Comparison of ENCODE assay signal across 8 cellular contexts in genomic region chr7:87933605-87933952, GRCh38. TPM values are rescaled to one million over a fixed set of nuclear protein-coding genes. Genes with fewer than 3 reads are reported as not detected.
DNase-seq lines count a peak whose midpoint lies in the region; TF ChIP-seq lines count a peak whose summit lies in the region.

No MANE protein-coding gene starts in this region.

- no peak for TF ChIP-seq EP300 in transverse colon (IDR thresholded peaks at IDR 0.05; ENCODE audit: low read depth)

- H3K27ac ChIP-seq in CD8-positive, alpha-beta memory T cell (ENCODE audit: low read depth, low read length) = peak overlapping the region; percentile 38
- H3K27ac ChIP-seq in iPS-20b (ENCODE audit: low read length) = no peak overlapping the region
- H3K27ac ChIP-seq in transverse colon = peak overlapping the region; percentile 20 to 79 (median 55)

- POLR2A ChIA-PET in CD8-positive, alpha-beta memory T cell (lab: Charles Lee) = interaction anchor here (0.7 to 1.5 kb wide), 3 partner anchors 16 to 329 kb away, joined by 3 to 14 read pairs (median 4); partner anchors contain the start of genes DBF4 and SLC25A40

- TF ChIP-seq CTCF in WI38 (IDR thresholded peaks at IDR 0.05; ENCODE audit: low read depth, low read length) (no peak), transverse colon (IDR thresholded peaks at IDR 0.05) (no peak)

- peak overlapping the region; percentile 40; the same call in 1 of the 2 replicates for H3K9ac ChIP-seq in iPS-20b (ENCODE audit: low read depth, low read length)

- H3K27ac Mint-ChIP-seq in CD8-positive, alpha-beta memory T cell = peak overlapping the region; percentile 59 to 89 (median 79)

- no peaks in the 10 kb centered on the region for H3K9me3 Mint-ChIP-seq in CD8-positive, alpha-beta memory T cell

- 10% methylated on average over 9 of the region's 9 CpGs; no CpG with 5 or more reads in 1 of the 2 donors for WGBS in transverse colon (ENCODE audit: low coverage in 1 of 2), 2 donors

- H3K4me3 Mint-ChIP-seq in CD8-positive, alpha-beta memory T cell = peak overlapping the region; percentile 88 to 95 (median 93)

- peaks cover 6% of the 10 kb centered on the region for H3K4me1 ChIP-seq in CD8-positive, alpha-beta memory T cell (ENCODE audit: insufficient read depth, low read length)
- H3K4me1 ChIP-seq in HAP-1 = peaks cover 11% of the 10 kb centered on the region; the same call in 1 of the 2 replicates
- H3K4me1 ChIP-seq in iPS-20b (ENCODE audit: insufficient read depth, low read length) = no peaks in the 10 kb centered on the region
- H3K4me1 ChIP-seq in transverse colon = peaks cover 5 to 13% (median 9%) of the 10 kb centered on the region in 4 donors

- H3K36me3 Mint-ChIP-seq in CD8-positive, alpha-beta memory T cell = peaks cover 0 to 12% (median 0%) of the 10 kb centered on the region in 3 donors

- H3K9me3 ChIP-seq in CD8-positive, alpha-beta memory T cell (ENCODE audit: low read length) = no peaks in the 10 kb centered on the region
- no peaks in the 10 kb centered on the region for H3K9me3 ChIP-seq in HAP-1
- H3K9me3 ChIP-seq in iPS-20b (ENCODE audit: insufficient read depth, low read depth, low read length) = no peaks in the 10 kb centered on the region
- no peaks in the 10 kb centered on the region for H3K9me3 ChIP-seq in transverse colon

- peak overlapping the region; percentile 69 for H3K4me3 ChIP-seq in CD8-positive, alpha-beta memory T cell (ENCODE audit: low read length)
- H3K4me3 ChIP-seq in HAP-1 (peak overlapping the region; percentile 63), WI38 (ENCODE audit: low read depth, low read length) (peak overlapping the region; percentile 65), iPS-20b (ENCODE audit: low read length) (peak overlapping the region; percentile 90), transverse colon (peak overlapping the region; percentile 47 to 82 (median 74))

- TF ChIP-seq POLR2A in transverse colon (IDR thresholded peaks at IDR 0.05) = no peak

- in situ Hi-C loops in HAP-1 (cut with MboI; ENCODE audit: low sequenced_read_pairs) (no loop called here), transverse colon (cut with MboI; ENCODE audit: low pct_ligation_motif_present in 1 of 4, low pct_unique_long_range_greater_than_20kb in 1 of 4, low sequenced_read_pairs in 3 of 4) (loop anchor here in 1 of 4 donors (25.0 kb wide), 1 partner anchor 179 kb away; no protein-coding TSS in a partner anchor)

- no peaks in the 10 kb centered on the region for H3K27me3 Mint-ChIP-seq in CD8-positive, alpha-beta memory T cell

- no peak for DNase-seq in CD8-positive, alpha-beta memory T cell
- DNase-seq in HAP-1 (ENCODE audit: low spot score in 2 of 2) (no peak), transverse colon (no peak), ecto neural progenitor cell (ENCODE audit: low spot score) (no peak), T-helper 9 cell (no peak), NCI-H1436 (lab: John Stamatoyannopoulos, UW) (no peak)

- CTCF ChIA-PET in CD8-positive, alpha-beta memory T cell (lab: Charles Lee) = interaction anchor here (0.7 to 1.9 kb wide), 7 partner anchors 9 to 287 kb away, joined by 3 to 8 read pairs (median 3); partner anchors contain the start of genes DBF4 and SLC25A40

- intact Hi-C loops in transverse colon (cut with DNase I; ENCODE audit: low total_unique reads) = no loop called here

- H3K4me1 Mint-ChIP-seq in CD8-positive, alpha-beta memory T cell = peaks cover 9 to 22% (median 13%) of the 10 kb centered on the region in 3 donors

- no peaks in the 10 kb centered on the region for H3K36me3 ChIP-seq in CD8-positive, alpha-beta memory T cell (ENCODE audit: insufficient read depth, low read length)
- H3K36me3 ChIP-seq in HAP-1 (replicated peaks) (no peaks in the 10 kb centered on the region), iPS-20b (ENCODE audit: insufficient read depth, low read depth, low read length) (peaks cover 4% of the 10 kb centered on the region; the same call in 1 of the 2 replicates), transverse colon (no peaks in the 10 kb centered on the region)

- no peaks in the 10 kb centered on the region for H3K27me3 ChIP-seq in CD8-positive, alpha-beta memory T cell (ENCODE audit: insufficient read depth, low read length, poor library complexity, severe bottlenecking)
- 0 out of 2 replicates have a peak, but pooled peaks cover 3% of the 10 kb centered on the region for H3K27me3 ChIP-seq in HAP-1 (ENCODE audit: low read depth)
- H3K27me3 ChIP-seq in iPS-20b (ENCODE audit: insufficient read depth, low read length) = peaks cover 16% of the 10 kb centered on the region
- peaks cover 4% of the 10 kb centered on the region for H3K27me3 ChIP-seq in transverse colon

RNA-seq across cellular contexts. Expression of gene ADAM22, which starts 0.5 kb away (rescaled TPM):
- 1 to 10 TPM; 4.3 to 4.7 TPM for total RNA-seq in CD8-positive, alpha-beta memory T cell
- polyA plus RNA-seq in CD8-positive, alpha-beta memory T cell = 2.3 TPM
- total RNA-seq in transverse colon = 10 to 100 TPM in 1 of 4 donors, 1 to 10 TPM in 3; 3.8 to 17.3 (median 6.0) TPM

RNA-seq across cellular contexts. Expression of gene DBF4, which starts 57.3 kb away (rescaled TPM):
- 10 to 100 TPM; 63.9 to 67.1 TPM for total RNA-seq in CD8-positive, alpha-beta memory T cell
- 30.4 TPM for polyA plus RNA-seq in CD8-positive, alpha-beta memory T cell
- total RNA-seq in transverse colon = 10 to 100 TPM in 3 of 4 donors, 1 to 10 TPM in 1; 9.0 to 50.0 (median 11.1) TPM

RNA-seq across cellular contexts. Expression of gene SLC25A40, which starts 57.4 kb away (rescaled TPM):
- 10 to 100 TPM; 32.8 to 37.9 TPM for total RNA-seq in CD8-positive, alpha-beta memory T cell
- polyA plus RNA-seq in CD8-positive, alpha-beta memory T cell = 13.7 TPM
- total RNA-seq in transverse colon = 10 to 100 TPM in 3 of 4 donors, 1 to 10 TPM in 1; 1.4 to 50.8 (median 25.4) TPM
